In genomic region chr12:72178871-72179270, GRCh38 we compare ENCODE assay signal across 19 cellular contexts.
DNase-seq lines count a peak whose midpoint lies in the region; ATAC-seq lines count a peak whose summit lies in the region.
"Had no signal": no experiment of that assay in that cellular context is flagged by ENCODE, and none has a peak within 500 bp of the region (broad histone marks: within the 10 kb centered on the region; RNA-seq: fewer than 3 reads in every experiment).

No MANE protein-coding gene starts in this region.

- H3K27ac ChIP-seq in right cardiac atrium (ENCODE audit: low read length) = no peak overlapping the region
- H3K27ac ChIP-seq: 22Rv1; A549; BLaER1 treated with 17β-estradiol and CSF1 and Interleukin-3, amounts not matched to agents 10 nM and 100 nM; C4-2B had no signal

- ATAC-seq in right cardiac atrium = no peak
- ATAC-seq: A549; CD8-positive, alpha-beta T cell; GM12878 had no signal

- no peaks in the 10 kb centered on the region for H3K4me1 ChIP-seq in right cardiac atrium (ENCODE audit: control insufficient read depth, insufficient read depth, low read length)
- H3K4me1 ChIP-seq: A549; BLaER1 treated with 17β-estradiol and CSF1 and Interleukin-3, amounts not matched to agents 10 nM and 100 nM; Caco-2 had no signal

- peak; percentile 78 for DNase-seq in G401 (ENCODE audit: low spot score)
- peak; percentile 5 for DNase-seq in NCI-H1694 treated with DMSO at 0.1 percent for 48 hours (lab: John Stamatoyannopoulos, UW)
- peak; percentile 75 for DNase-seq in NCI-H2171 treated with DMSO at 0.1 percent for 48 hours (lab: John Stamatoyannopoulos, UW)
- DNase-seq in cerebellum (ENCODE audit: low spot score) = peak; percentile 43
- no peak for DNase-seq in SHP77 treated with DMSO at 0.1 percent for 48 hours (lab: John Stamatoyannopoulos, UW)
- no peak for DNase-seq in right cardiac atrium
- no peak for DNase-seq in posterior cingulate gyrus
- DNase-seq: AML-193; Caco-2; Calu3; CD4-positive, alpha-beta T cell; CD8-positive, alpha-beta T cell; DMS79 treated with DMSO at 0.1 percent for 48 hours; GDM1 had no signal

- in situ Hi-C loops in G401 (cut with HindIII; ENCODE audit: low sequenced_read_pairs) = no loop called here

- no peak overlapping the region for H3K4me3 ChIP-seq in right cardiac atrium (ENCODE audit: low read length)
- H3K4me3 ChIP-seq: A549; BLaER1 treated with 17β-estradiol and CSF1 and Interleukin-3, amounts not matched to agents 10 nM and 100 nM; GM12878 had no signal

- no peaks in the 10 kb centered on the region for H3K9me3 ChIP-seq in right cardiac atrium (ENCODE audit: control insufficient read depth, low read length)
- H3K9me3 ChIP-seq: A549; BLaER1 treated with 17β-estradiol and CSF1 and Interleukin-3, amounts not matched to agents 10 nM and 100 nM; Caco-2 had no signal

- WGBS in right cardiac atrium = 50% methylated on average over 2 of the region's 2 CpGs

- intact Hi-C loops in right cardiac atrium (cut with DNase I) = no loop called here
- intact Hi-C loops in posterior cingulate gyrus (cut with DNase I) = no loop called here

- H3K27me3 ChIP-seq in right cardiac atrium (ENCODE audit: control insufficient read depth, insufficient read depth) = no peaks in the 10 kb centered on the region
- H3K27me3 ChIP-seq: BLaER1 treated with 17β-estradiol and CSF1 and Interleukin-3, amounts not matched to agents 10 nM and 100 nM had no signal

Comparison
In these comparisons a context has a peak if more than half of its experiments do, and no peak if none do; other contexts are left out.
1. DNase-seq: peak in G401 (single experiment), NCI-H1694 treated with DMSO at 0.1 percent for 48 hours (single experiment), NCI-H2171 treated with DMSO at 0.1 percent for 48 hours (single experiment) and cerebellum (single experiment); none in SHP77 treated with DMSO at 0.1 percent for 48 hours (single experiment), right cardiac atrium (0 of 3) and posterior cingulate gyrus (0 of 10).